ENCODE assay signal across 21 cellular contexts in the genomic region with DNA sequence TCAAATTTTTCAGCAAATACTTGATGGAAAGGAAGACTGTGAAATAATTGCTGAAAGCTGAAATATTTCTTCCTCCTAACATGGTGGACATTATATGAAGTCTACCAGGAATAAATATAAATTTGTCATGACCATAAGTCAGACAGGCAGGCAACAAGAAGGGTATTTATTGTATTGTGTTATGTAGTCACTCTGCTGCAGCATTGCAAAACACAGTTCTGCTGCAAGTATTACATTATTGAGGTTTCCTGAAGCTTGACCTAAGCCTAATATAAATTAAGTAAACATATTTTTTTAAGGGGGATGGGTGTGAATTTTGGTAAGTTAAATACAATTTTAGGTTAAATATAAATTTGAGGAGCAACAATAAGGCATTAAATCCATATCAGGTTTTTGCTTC.
"Had no signal": no experiment of that assay in that cellular context is flagged by ENCODE, and none has a peak within 500 bp of the region (broad histone marks: within the 10 kb centered on the region; RNA-seq: fewer than 3 reads in every experiment).

No MANE protein-coding gene starts in this region.

- H3K9me3 Mint-ChIP-seq: natural killer cell treated with Interleukin-12 subunit alpha and Interleukin-12 subunit beta and Interleukin-15 and Interleukin-18, amount 100 ng/mL, for 72 hours; stimulated activated memory B cell treated with anti-CD40 and anti-IgM and Interleukin-4, amounts not matched to agents 10 μg/mL and 1 μg/mL and 100 μg/mL, for 72 hours; stimulated activated naive CD8-positive, alpha-beta T cell treated with anti-CD3 and anti-CD28 coated beads, Interleukin-15, Interleukin-2, amounts not matched to agents 100 ng/mL and 50 ng/mL, for 24 hours had no signal

- H3K4me3 ChIP-seq: esophagus squamous epithelium, left ventricle myocardium inferior, lower lobe of right lung, prostate gland, right lobe of liver, spleen, tibial nerve had no signal

- DNase-seq: dermis blood vessel endothelial cell; esophagus squamous epithelium; glutamatergic neuron; kidney; left cardiac atrium; left ventricle myocardium inferior; lower lobe of right lung; mesenchymal stem cell; midbrain; retina; right lobe of liver; spleen; stimulated activated CD4-positive, alpha-beta T cell treated with anti-CD3 and anti-CD28 coated beads, Interleukin-15, amount 100 ng/mL, for 24 hours; stimulated activated CD4-positive, alpha-beta T cell treated with anti-CD3 and anti-CD28 coated beads, Interleukin-1b, Interleukin-23, amount 100 ng/mL, for 48 hours; stimulated activated CD4-positive, alpha-beta T cell treated with anti-CD3 and anti-CD28 coated beads, Interleukin-4, amount 100 ng/mL, for 24 hours had no signal

- H3K4me1 Mint-ChIP-seq: stimulated activated memory B cell treated with anti-CD40 and anti-IgM and Interleukin-4, amounts not matched to agents 10 μg/mL and 1 μg/mL and 100 μg/mL, for 72 hours had no signal

- H3K27ac ChIP-seq: esophagus squamous epithelium, left ventricle myocardium inferior, lower lobe of right lung, parathyroid adenoma, prostate gland, right lobe of liver, tibial nerve had no signal

- H3K9me3 ChIP-seq: esophagus squamous epithelium, left ventricle myocardium inferior, lower lobe of right lung, prostate gland, right lobe of liver, spleen, tibial nerve had no signal

- ATAC-seq: left cardiac atrium; lower lobe of right lung; natural killer cell treated with Interleukin-12 subunit alpha and Interleukin-12 subunit beta and Interleukin-15 and Interleukin-18, amount 100 ng/mL, for 72 hours; right lobe of liver; stimulated activated memory B cell treated with anti-CD40 and anti-IgM and Interleukin-4, amounts not matched to agents 10 μg/mL and 1 μg/mL and 100 μg/mL, for 72 hours had no signal

- H3K4me3 Mint-ChIP-seq: natural killer cell treated with Interleukin-12 subunit alpha and Interleukin-12 subunit beta and Interleukin-15 and Interleukin-18, amount 100 ng/mL, for 72 hours; stimulated activated memory B cell treated with anti-CD40 and anti-IgM and Interleukin-4, amounts not matched to agents 10 μg/mL and 1 μg/mL and 100 μg/mL, for 72 hours; stimulated activated naive CD8-positive, alpha-beta T cell treated with anti-CD3 and anti-CD28 coated beads, Interleukin-15, Interleukin-2, amounts not matched to agents 100 ng/mL and 50 ng/mL, for 24 hours had no signal

- H3K36me3 Mint-ChIP-seq: natural killer cell treated with Interleukin-12 subunit alpha and Interleukin-12 subunit beta and Interleukin-15 and Interleukin-18, amount 100 ng/mL, for 72 hours; stimulated activated memory B cell treated with anti-CD40 and anti-IgM and Interleukin-4, amounts not matched to agents 10 μg/mL and 1 μg/mL and 100 μg/mL, for 72 hours had no signal

- H3K27ac Mint-ChIP-seq: natural killer cell treated with Interleukin-12 subunit alpha and Interleukin-12 subunit beta and Interleukin-15 and Interleukin-18, amount 100 ng/mL, for 72 hours; stimulated activated memory B cell treated with anti-CD40 and anti-IgM and Interleukin-4, amounts not matched to agents 10 μg/mL and 1 μg/mL and 100 μg/mL, for 72 hours; stimulated activated naive CD8-positive, alpha-beta T cell treated with anti-CD3 and anti-CD28 coated beads, Interleukin-15, Interleukin-2, amounts not matched to agents 100 ng/mL and 50 ng/mL, for 24 hours had no signal

- H3K27me3 ChIP-seq: esophagus squamous epithelium, right lobe of liver, tibial nerve had no signal

- H3K27me3 Mint-ChIP-seq: stimulated activated memory B cell treated with anti-CD40 and anti-IgM and Interleukin-4, amounts not matched to agents 10 μg/mL and 1 μg/mL and 100 μg/mL, for 72 hours; stimulated activated naive CD8-positive, alpha-beta T cell treated with anti-CD3 and anti-CD28 coated beads, Interleukin-15, Interleukin-2, amounts not matched to agents 100 ng/mL and 50 ng/mL, for 24 hours had no signal
